In the genomic region with DNA sequence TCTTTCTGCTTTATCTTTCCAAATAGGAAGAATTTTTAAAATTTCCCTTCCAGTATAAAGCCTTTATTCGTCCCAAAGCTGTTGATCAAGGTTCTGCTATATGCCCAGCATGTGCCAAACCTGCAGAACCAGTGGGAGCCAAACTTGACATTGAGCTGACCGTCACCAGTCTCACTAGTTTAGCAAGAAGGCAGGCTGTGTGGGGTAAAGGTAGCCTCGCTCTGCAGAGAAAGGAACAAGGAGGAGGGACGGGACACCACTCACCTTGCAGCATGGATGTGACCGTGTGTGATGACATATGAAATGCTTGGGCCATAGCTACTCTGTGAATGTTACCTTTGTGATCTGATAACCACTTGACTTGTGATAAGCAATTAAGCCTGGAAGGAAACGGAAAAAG, we compare ENCODE assay signal across 36 cellular contexts.
"Had no signal": no experiment of that assay in that cellular context is flagged by ENCODE, and none has a peak within 500 bp of the region (broad histone marks: within the 10 kb centered on the region; RNA-seq: fewer than 3 reads in every experiment).

No MANE protein-coding gene starts in this region.

- H3K4me2 ChIP-seq: PC-9 had no signal

- H3K4me3 ChIP-seq: MG63, PC-9 had no signal

- H3K36me3 ChIP-seq: brain microvascular endothelial cell, MG63, WERI-Rb-1 had no signal

- ATAC-seq: activated CD8-positive, alpha-beta memory T cell treated with anti-CD3 and anti-CD28 coated beads, Interleukin-2, amount 10 ng/mL, durations not matched to agents 7 days and 5 days had no signal

- H3K27me3 ChIP-seq: brain microvascular endothelial cell, MG63 had no signal

- H3K9me3 ChIP-seq: MG63 had no signal

- H3K27ac ChIP-seq: brain microvascular endothelial cell, PC-9, RWPE1, WERI-Rb-1 had no signal

- DNase-seq: activated CD4-positive, alpha-beta memory T cell treated with anti-CD3 and anti-CD28 coated beads, Interleukin-2, amount 10 ng/mL, durations not matched to agents 7 days and 5 days; activated CD4-positive, alpha-beta T cell treated with anti-CD3 and anti-CD28 coated beads for 1 hour; activated CD4-positive, alpha-beta T cell treated with anti-CD3 and anti-CD28 coated beads for 48 hours; activated CD4-positive, CD25-positive, alpha-beta regulatory T cell; activated CD8-positive, alpha-beta memory T cell treated with anti-CD3 and anti-CD28 coated beads for 24 hours; activated CD8-positive, alpha-beta memory T cell treated with anti-CD3 and anti-CD28 coated beads, Interleukin-2, amount 10 ng/mL, durations not matched to agents 7 days and 5 days; activated CD8-positive, alpha-beta memory T cell treated with anti-CD3 and anti-CD28 coated beads, Interleukin-2, amount 50 U/mL, for 48 hours; activated effector memory CD4-positive, alpha-beta T cell treated with Interleukin-2 at 50 U/mL for 16 hours; activated naive CD4-positive, alpha-beta T cell; activated naive CD4-positive, alpha-beta T cell treated with anti-CD3 and anti-CD28 coated beads, Interleukin-2, amount 50 U/mL, for 16 hours; activated naive CD8-positive, alpha-beta T cell treated with anti-CD3 and anti-CD28 coated beads for 36 hours; activated T-cell treated with anti-CD3 and anti-CD28 coated beads, Interleukin-2, amount 50 U/mL, for 48 hours; amniotic stem cell; aorta; brain microvascular endothelial cell; central memory CD4-positive, alpha-beta T cell; MG63; NCI-H1048; NCI-H1105 treated with DMSO at 0.1 percent for 48 hours; NCI-H1436 treated with DMSO at 0.1 percent for 48 hours; NCI-H1694 treated with DMSO at 0.1 percent for 48 hours; NCI-H2029; NCI-H2171 treated with DMSO at 0.1 percent for 48 hours; NCI-H2227 treated with DMSO at 0.1 percent for 48 hours; NCI-H446; NCI-H510A treated with DMSO at 0.1 percent for 48 hours; NCI-H526 treated with DMSO at 0.1 percent for 48 hours; NCI-H774; Right ventricle myocardium superior; SW 1271; T-helper 1 cell; T-helper 2 cell; T1000; WERI-Rb-1 had no signal
